ENCODE assay signal across 8 cellular contexts in genomic region chr4:141746026-141746425, GRCh38.
"Had no signal": no experiment of that assay in that cellular context is flagged by ENCODE, and none has a peak within 500 bp of the region (broad histone marks: within the 10 kb centered on the region; RNA-seq: fewer than 3 reads in every experiment).

No MANE protein-coding gene starts in this region.

- H3K9me3 ChIP-seq: HAP-1 had no signal

- H3K27ac ChIP-seq: GM23248, HL-60 had no signal

- H2AFZ ChIP-seq: GM23248 had no signal

- H3K36me3 ChIP-seq: HAP-1 had no signal

- ATAC-seq: HCT116, HepG2 had no signal

- H3K9ac ChIP-seq: GM23248 had no signal

- H3K4me1 ChIP-seq: HAP-1 had no signal

- DNase-seq: GM23248, GOT3, H7, HFFc6 had no signal

- H3K4me3 ChIP-seq: GM23248, HAP-1 had no signal
